Comparison of ENCODE assay signal across 10 cellular contexts in genomic region chr13:30907167-30907761, GRCh38. TPM values are rescaled to one million over a fixed set of nuclear protein-coding genes. Genes with fewer than 3 reads are reported as not detected.
DNase-seq lines count a peak whose midpoint lies in the region; ATAC-seq and TF ChIP-seq lines count a peak whose summit lies in the region.
"Had no signal": no experiment of that assay in that cellular context is flagged by ENCODE, and none has a peak within 500 bp of the region (broad histone marks: within the 10 kb centered on the region; RNA-seq: fewer than 3 reads in every experiment).

No MANE protein-coding gene starts in this region.

- peak overlapping the region; percentile 15 for H3K9ac ChIP-seq in SK-N-MC (ENCODE audit: insufficient read length)
- no peak overlapping the region for H3K9ac ChIP-seq in neural progenitor cell

- no peaks in the 10 kb centered on the region for H3K79me2 ChIP-seq in neural progenitor cell (ENCODE audit: low read depth)

- H3K4me3 Mint-ChIP-seq in neural progenitor cell: peak overlapping the region; percentile 70
- H3K4me3 Mint-ChIP-seq: activated CD4-positive, alpha-beta T cell treated with anti-CD3 and anti-CD28 coated beads, Interleukin-2, amount 10 ng/mL, durations not matched to agents 24 days and 14 days had no signal

- DNase-seq in AG08396 (ENCODE audit: low spot score): peak; percentile 27
- DNase-seq in SK-N-MC (ENCODE audit: low read depth, low spot score): no peak
- peak; percentile 61 for DNase-seq in fibroblast of mammary gland (ENCODE audit: low read depth)
- no peak for DNase-seq in neural progenitor cell (ENCODE audit: low spot score)
- DNase-seq in GDM1 (lab: John Stamatoyannopoulos, UW): no peak
- DNase-seq in activated gamma-delta T cell treated with Interleukin-2 at 50 U/mL for 16 hours: no peak
- DNase-seq in NCI-H82 (lab: John Stamatoyannopoulos, UW): no peak
- DNase-seq: activated CD4-positive, alpha-beta T cell treated with anti-CD3 and anti-CD28 coated beads, Interleukin-2, amount 10 ng/mL, durations not matched to agents 24 days and 14 days; HCEC 1CT had no signal

- H2AFZ ChIP-seq in neural progenitor cell (replicated peaks): peak overlapping the region; percentile 43

- no peaks in the 10 kb centered on the region for H3F3A ChIP-seq in neural progenitor cell (ENCODE audit: low read depth)

- no peak overlapping the region for H3K4me3 ChIP-seq in SK-N-MC
- H3K4me3 ChIP-seq in fibroblast of mammary gland (ENCODE audit: control insufficient read depth, low read depth, low read length): peak overlapping the region; percentile 53
- H3K4me3 ChIP-seq in neural progenitor cell: no peak overlapping the region

- no peaks in the 10 kb centered on the region for H3K36me3 Mint-ChIP-seq in neural progenitor cell

- H3K27me3 Mint-ChIP-seq in neural progenitor cell (ENCODE audit: insufficient read depth, low read depth): peaks cover 28% of the 10 kb centered on the region

- no peak overlapping the region for H3K4me2 ChIP-seq in neural progenitor cell

- H3K36me3 ChIP-seq in SK-N-MC (ENCODE audit: insufficient read depth, low read length) (no peaks in the 10 kb centered on the region), neural progenitor cell (no peaks in the 10 kb centered on the region)

- no peaks in the 10 kb centered on the region for H4K20me1 ChIP-seq in neural progenitor cell (ENCODE audit: low read depth)

- peak overlapping the region; percentile 33 for H3K27ac Mint-ChIP-seq in neural progenitor cell
- H3K27ac Mint-ChIP-seq: activated CD4-positive, alpha-beta T cell treated with anti-CD3 and anti-CD28 coated beads, Interleukin-2, amount 10 ng/mL, durations not matched to agents 24 days and 14 days had no signal

- TF ChIP-seq CTCF in fibroblast of mammary gland (conservative IDR thresholded peaks at IDR 0.05; ENCODE audit: control insufficient read depth, insufficient read depth, low read depth, low read length) (no peak), neural progenitor cell (IDR thresholded peaks at IDR 0.05) (no peak)

- peak overlapping the region; percentile 47 for H3K27ac ChIP-seq in SK-N-MC
- H3K27ac ChIP-seq in neural progenitor cell: no peak overlapping the region

- H3K9me3 Mint-ChIP-seq in neural progenitor cell: peaks cover 2% of the 10 kb centered on the region

- H3K4me1 ChIP-seq in neural progenitor cell: no peaks in the 10 kb centered on the region

- no peak for ATAC-seq in GM18517 (IDR thresholded peaks at IDR 0.05; ENCODE audit: unreplicated experiment)

- peaks cover 20% of the 10 kb centered on the region for H3K4me1 Mint-ChIP-seq in neural progenitor cell

- no peaks in the 10 kb centered on the region for H3K27me3 ChIP-seq in neural progenitor cell

- no peaks in the 10 kb centered on the region for H3K9me3 ChIP-seq in SK-N-MC (ENCODE audit: low read depth, low read length)
- H3K9me3 ChIP-seq in neural progenitor cell (ENCODE audit: low read depth): no peaks in the 10 kb centered on the region

RNA-seq across cellular contexts. Expression of gene MEDAG, which starts 1.2 kb away (rescaled TPM):
- 0.06 TPM in 1 of 2 replicates, not detected in the other for total RNA-seq in neural progenitor cell (ENCODE audit: low replicate concordance)
- total RNA-seq: activated CD4-positive, alpha-beta T cell treated with anti-CD3 and anti-CD28 coated beads, Interleukin-2, amount 10 ng/mL, durations not matched to agents 24 days and 14 days had no signal

RNA-seq across cellular contexts. Expression of gene TEX26, which starts 25.2 kb away (rescaled TPM):
- total RNA-seq in neural progenitor cell (ENCODE audit: low replicate concordance): not detected in 2 replicates
- total RNA-seq: activated CD4-positive, alpha-beta T cell treated with anti-CD3 and anti-CD28 coated beads, Interleukin-2, amount 10 ng/mL, durations not matched to agents 24 days and 14 days had no signal

Comparison
In these comparisons a context has a peak if more than half of its experiments do, and no peak if none do; other contexts are left out.
1. DNase-seq: peak in AG08396 (single experiment) and fibroblast of mammary gland (single experiment); none in SK-N-MC (single experiment), neural progenitor cell (single experiment), GDM1 (single experiment), activated gamma-delta T cell treated with Interleukin-2 at 50 U/mL for 16 hours (single experiment) and NCI-H82 (single experiment).